ENCODE assay signal across 16 cellular contexts in the genomic region with DNA sequence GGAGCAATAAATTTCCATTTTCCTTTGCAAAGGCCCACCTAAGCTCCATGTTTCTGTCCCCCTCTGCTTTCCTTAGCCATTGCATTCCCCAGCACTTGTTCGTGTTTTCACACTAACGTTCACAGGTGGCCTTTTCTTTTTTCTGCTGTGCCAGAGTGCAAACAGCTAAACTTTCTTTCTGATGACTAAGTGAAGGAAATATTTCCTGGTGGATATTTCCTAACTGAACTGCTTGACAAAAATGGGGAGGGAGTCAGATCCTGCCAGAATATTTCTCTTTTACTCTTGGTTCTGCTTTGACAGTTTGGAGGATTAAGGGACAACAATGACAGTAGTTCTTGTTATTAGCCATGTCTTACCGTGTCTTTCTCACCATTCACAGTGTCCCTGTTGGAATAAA.
DNase-seq lines count a peak whose midpoint lies in the region; ATAC-seq and TF ChIP-seq lines count a peak whose summit lies in the region.
"Had no signal": no experiment of that assay in that cellular context is flagged by ENCODE, and none has a peak within 500 bp of the region (broad histone marks: within the 10 kb centered on the region; RNA-seq: fewer than 3 reads in every experiment).

No MANE protein-coding gene starts in this region.

- ATAC-seq in left lung = peak; percentile 72
- no peak for ATAC-seq in HG03108 (IDR thresholded peaks at IDR 0.05; ENCODE audit: unreplicated experiment)
- ATAC-seq: left lobe of liver had no signal

- intact Hi-C loops in left lung (cut with DNase I) = no loop called here

- H3K27ac ChIP-seq in brain microvascular endothelial cell (peak overlapping the region; percentile 56), left lung (peak overlapping the region; percentile 13 to 61), caudate nucleus (ENCODE audit: low read depth, low read length) (no peak overlapping the region)
- H3K27ac ChIP-seq: neutrophil had no signal

- H3K4me1 ChIP-seq in left lung = peaks cover 0 to 8% of the 10 kb centered on the region in 2 donors
- H3K4me1 ChIP-seq: adrenal gland had no signal

- no peak overlapping the region for H3K4me3 ChIP-seq in brain microvascular endothelial cell (ENCODE audit: low read depth, low read length)
- no peak overlapping the region for H3K4me3 ChIP-seq in left lung
- H3K4me3 ChIP-seq: adrenal gland had no signal

- DNase-seq in ACHN = peak; percentile 28
- peak; percentile 61 for DNase-seq in HT1080 (ENCODE audit: low read depth)
- DNase-seq in brain microvascular endothelial cell = peak; percentile 40
- no peak for DNase-seq in left lung
- DNase-seq in occipital lobe (lab: John Stamatoyannopoulos, UW) = no peak
- no peak for DNase-seq in caudate nucleus (lab: John Stamatoyannopoulos, UW)
- no peak for DNase-seq in stimulated activated CD4-positive, alpha-beta T cell treated with anti-CD3 and anti-CD28 coated beads, Interleukin-4, amount 100 ng/mL, for 4 hours
- DNase-seq: adrenal gland; AML-193; erythroblast; GF-D8; NCI-H187; stimulated activated CD4-positive, alpha-beta T cell treated with anti-CD3 and anti-CD28 coated beads, Interleukin-4, amount 100 ng/mL, for 1 hour had no signal

- TF ChIP-seq CTCF in brain microvascular endothelial cell (IDR thresholded peaks at IDR 0.05; ENCODE audit: low read depth, low read length, missing control alignments) (no peak), left lung (IDR thresholded peaks at IDR 0.05) (no peak)

- no peaks in the 10 kb centered on the region for H3K27me3 ChIP-seq in brain microvascular endothelial cell (replicated peaks)
- no peaks in the 10 kb centered on the region for H3K27me3 ChIP-seq in left lung
- H3K27me3 ChIP-seq: adrenal gland, neutrophil had no signal

- no peaks in the 10 kb centered on the region for H3K9me3 ChIP-seq in left lung
- H3K9me3 ChIP-seq: adrenal gland, neutrophil had no signal

- in situ Hi-C loops in ACHN (cut with HindIII; ENCODE audit: low pct_ligation_motif_present, low pct_unique_long_range_greater_than_20kb, low sequenced_read_pairs) (no loop called here), brain microvascular endothelial cell (cut with HindIII; ENCODE audit: low pct_ligation_motif_present, low sequenced_read_pairs) (no loop called here)

- H3K36me3 ChIP-seq in brain microvascular endothelial cell (replicated peaks) = no peaks in the 10 kb centered on the region
- H3K36me3 ChIP-seq in left lung = no peaks in the 10 kb centered on the region
- H3K36me3 ChIP-seq: adrenal gland had no signal

Comparison
In these comparisons a context has a peak if more than half of its experiments do, and no peak if none do; other contexts are left out.
1. DNase-seq: peak in ACHN (single experiment), HT1080 (single experiment) and brain microvascular endothelial cell (single experiment); none in left lung (0 of 2), occipital lobe (single experiment), caudate nucleus (0 of 61) and stimulated activated CD4-positive, alpha-beta T cell treated with anti-CD3 and anti-CD28 coated beads, Interleukin-4, amount 100 ng/mL, for 4 hours (0 of 2).